12 cellular contexts compared by ENCODE assay signal in the genomic region with DNA sequence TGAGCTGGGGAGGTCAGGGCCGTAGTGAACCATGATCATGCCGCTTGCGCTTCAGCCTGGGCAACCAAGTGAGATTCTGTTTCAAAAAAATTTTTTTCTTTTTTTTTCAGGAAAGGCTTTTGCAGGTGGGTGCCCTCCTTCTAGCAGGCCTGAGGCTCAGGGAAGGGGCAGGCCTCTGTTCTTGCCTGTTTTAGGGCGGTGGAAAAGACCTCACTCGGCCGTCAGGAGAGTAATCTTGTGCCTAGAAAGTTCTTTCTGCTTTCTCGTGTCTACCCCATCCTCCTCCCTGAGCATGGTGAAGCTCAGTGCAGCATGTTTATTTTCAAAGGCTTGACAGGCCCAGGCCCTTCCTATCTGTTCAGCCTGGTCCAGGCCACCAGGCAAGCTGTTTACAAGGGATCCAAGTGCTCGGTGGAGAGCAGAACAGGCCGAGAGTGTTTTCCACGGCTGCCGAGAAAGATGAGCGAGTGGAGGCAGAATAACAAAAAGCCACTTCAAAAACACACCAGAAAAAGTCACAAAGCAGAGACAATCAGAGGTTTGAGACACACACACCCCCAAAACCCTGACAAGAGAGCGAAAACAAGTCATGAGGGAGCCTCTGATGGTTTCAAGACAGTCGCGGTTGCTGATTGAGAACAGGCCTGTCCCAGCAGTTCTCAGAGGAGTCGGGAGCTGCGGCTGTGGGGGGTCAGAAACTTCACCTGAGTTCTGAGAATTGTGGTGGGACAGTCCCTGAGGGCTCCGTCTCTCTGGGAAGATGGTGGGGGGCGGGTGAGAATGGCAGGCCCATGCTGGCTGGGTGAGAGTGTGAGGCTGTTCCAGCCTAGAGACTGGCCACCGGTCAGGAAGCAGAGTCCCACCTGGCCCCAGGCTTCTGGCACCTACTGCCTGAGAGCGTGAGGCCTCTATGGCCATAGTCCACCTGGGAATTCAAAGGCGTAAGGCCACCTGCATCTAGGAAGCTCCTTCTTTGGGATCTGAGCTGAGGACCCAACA. TPM values are rescaled to one million over a fixed set of nuclear protein-coding genes. Genes with fewer than 3 reads are reported as not detected.
DNase-seq lines count a peak whose midpoint lies in the region; ATAC-seq and TF ChIP-seq lines count a peak whose summit lies in the region.
"Had no signal": no experiment of that assay in that cellular context is flagged by ENCODE, and none has a peak within 500 bp of the region (broad histone marks: within the 10 kb centered on the region; RNA-seq: fewer than 3 reads in every experiment).

No MANE protein-coding gene starts in this region.

- H3K27me3 Mint-ChIP-seq in activated CD8-positive, alpha-beta T cell treated with anti-CD3 and anti-CD28 coated beads, Interleukin-2, amount 10 ng/mL, durations not matched to agents 7 days and 5 days (ENCODE audit: low read depth) = no peaks in the 10 kb centered on the region
- H3K27me3 Mint-ChIP-seq in endodermal cell (ENCODE audit: insufficient read depth) = no peaks in the 10 kb centered on the region

- no peaks in the 10 kb centered on the region for H3K9me2 ChIP-seq in OCI-LY7 (ENCODE audit: insufficient read depth, low read length)

- POLR2A ChIA-PET in activated CD8-positive, alpha-beta T cell treated with anti-CD3 and anti-CD28 coated beads, Interleukin-2, amount 10 ng/mL, durations not matched to agents 7 days and 5 days (lab: Charles Lee) = interaction anchor here (0.9 to 19.7 kb wide), 13 partner anchors 12 to 185 kb away, joined by 3 to 454 read pairs (median 5); partner anchors contain the start of genes CCR7, SMARCE1 and TOP2A
- POLR2A ChIA-PET in OCI-LY7 (lab: Charles Lee) = interaction anchor here (0.7 to 1.0 kb wide), 2 partner anchors 10 to 15 kb away, joined by 3 read pairs; no protein-coding TSS in a partner anchor

- H3K4me1 ChIP-seq in endodermal cell (ENCODE audit: control insufficient read depth, insufficient read depth, low read length) (no peaks in the 10 kb centered on the region), OCI-LY7 (ENCODE audit: insufficient read depth, low read length, poor library complexity, severe bottlenecking) (peaks cover 20% of the 10 kb centered on the region), right cardiac atrium (ENCODE audit: control insufficient read depth, insufficient read depth, low read length) (no peaks in the 10 kb centered on the region)
- H3K4me1 ChIP-seq: body of pancreas had no signal

- H3K36me3 Mint-ChIP-seq in activated CD8-positive, alpha-beta T cell treated with anti-CD3 and anti-CD28 coated beads, Interleukin-2, amount 10 ng/mL, durations not matched to agents 7 days and 5 days (ENCODE audit: low read depth) = peaks cover 17% of the 10 kb centered on the region
- no peaks in the 10 kb centered on the region for H3K36me3 Mint-ChIP-seq in endodermal cell (ENCODE audit: low read depth)

- no peak overlapping the region for H3K9ac ChIP-seq in endodermal cell (ENCODE audit: extremely low read depth, low read length, poor library complexity, severe bottlenecking)

- H3K36me3 ChIP-seq in endodermal cell (ENCODE audit: control insufficient read depth, insufficient read depth, low read length) (no peaks in the 10 kb centered on the region), OCI-LY7 (ENCODE audit: insufficient read depth, low read length) (no peaks in the 10 kb centered on the region)

- CTCF ChIA-PET in activated CD8-positive, alpha-beta T cell treated with anti-CD3 and anti-CD28 coated beads, Interleukin-2, amount 10 ng/mL, durations not matched to agents 7 days and 5 days (lab: Charles Lee) = interaction anchor here (0.8 to 4.2 kb wide), 9 partner anchors 11 to 185 kb away, joined by 3 to 92 read pairs (median 4); partner anchors contain the start of genes CCR7 and TOP2A
- CTCF ChIA-PET in OCI-LY7 (lab: Charles Lee; ENCODE audit: unreplicated experiment) = no interaction called here

- TF ChIP-seq CTCF in endodermal cell (conservative IDR thresholded peaks at IDR 0.05) (no peak), OCI-LY7 (conservative IDR thresholded peaks at IDR 0.05; ENCODE audit: low read length) (no peak)

- H2AFZ ChIP-seq in OCI-LY7 (ENCODE audit: low read length) = no peak overlapping the region

- H3K4me3 Mint-ChIP-seq in activated CD8-positive, alpha-beta T cell treated with anti-CD3 and anti-CD28 coated beads, Interleukin-2, amount 10 ng/mL, durations not matched to agents 7 days and 5 days = peak overlapping the region; percentile 59
- no peak overlapping the region for H3K4me3 Mint-ChIP-seq in endodermal cell

- H3K4me2 ChIP-seq in OCI-LY7 (ENCODE audit: low read length) = no peak overlapping the region

- intact Hi-C loops in OCI-LY7 (cut with micrococcal nuclease; ENCODE audit: unreplicated experiment) = no loop called here
- intact Hi-C loops in right cardiac atrium (cut with DNase I) = no loop called here

- peak overlapping the region; percentile 96 for H3K27ac Mint-ChIP-seq in activated CD8-positive, alpha-beta T cell treated with anti-CD3 and anti-CD28 coated beads, Interleukin-2, amount 10 ng/mL, durations not matched to agents 7 days and 5 days
- no peak overlapping the region for H3K27ac Mint-ChIP-seq in endodermal cell

- H3K27ac ChIP-seq in endodermal cell (ENCODE audit: low read depth, low read length) = no peak overlapping the region
- H3K27ac ChIP-seq in OCI-LY7 (ENCODE audit: low read depth, low read length, poor library complexity, severe bottlenecking) = no peak overlapping the region
- H3K27ac ChIP-seq in right cardiac atrium (ENCODE audit: low read length) = no peak overlapping the region
- H3K27ac ChIP-seq: body of pancreas had no signal

- no TSS peak for BruUV-seq in OCI-LY7 (replicated peaks; lab: Mats Ljungman, UMichigan)

- no peaks in the 10 kb centered on the region for H3K9me3 Mint-ChIP-seq in activated CD8-positive, alpha-beta T cell treated with anti-CD3 and anti-CD28 coated beads, Interleukin-2, amount 10 ng/mL, durations not matched to agents 7 days and 5 days (ENCODE audit: insufficient read depth)
- H3K9me3 Mint-ChIP-seq in endodermal cell = no peaks in the 10 kb centered on the region

- H4K20me1 ChIP-seq in OCI-LY7 (ENCODE audit: insufficient read depth, low read length) = no peaks in the 10 kb centered on the region

- DNase-seq in GM19240 (ENCODE audit: insufficient read length, low spot score) (peak; percentile 45), endodermal cell (peak; percentile 37), OCI-LY7 (ENCODE audit: low spot score) (no peak), AG20443 (ENCODE audit: low spot score) (no peak), NOMO-1 treated with dmso at 0.1 percent for 144 hours (lab: John Stamatoyannopoulos, UW; ENCODE audit: unreplicated experiment) (no peak), right cardiac atrium (no peak)
- peak; percentile 78 for DNase-seq in activated CD8-positive, alpha-beta T cell treated with anti-CD3 and anti-CD28 coated beads, Interleukin-2, amount 10 ng/mL, durations not matched to agents 7 days and 5 days
- DNase-seq in stimulated activated CD8-positive, alpha-beta memory T cell treated with anti-CD3 and anti-CD28 coated beads, Interleukin-15, amount 100 ng/mL, for 48 hours (ENCODE audit: low read depth in 2 of 2) = peak; percentile 81
- DNase-seq: body of pancreas, DMS79 treated with DMSO at 0.1 percent for 48 hours had no signal

- H3K27me3 ChIP-seq in endodermal cell (ENCODE audit: control insufficient read depth, insufficient read depth, low read length, poor library complexity, severe bottlenecking) = no peaks in the 10 kb centered on the region
- H3K27me3 ChIP-seq in right cardiac atrium (ENCODE audit: control insufficient read depth, insufficient read depth) = no peaks in the 10 kb centered on the region
- H3K27me3 ChIP-seq: body of pancreas had no signal

- H3K4me1 Mint-ChIP-seq in activated CD8-positive, alpha-beta T cell treated with anti-CD3 and anti-CD28 coated beads, Interleukin-2, amount 10 ng/mL, durations not matched to agents 7 days and 5 days (ENCODE audit: low read depth) = peaks cover 99% of the 10 kb centered on the region
- peaks cover 12% of the 10 kb centered on the region for H3K4me1 Mint-ChIP-seq in endodermal cell

- H3K9me3 ChIP-seq in endodermal cell (ENCODE audit: control insufficient read depth, low read length) (no peaks in the 10 kb centered on the region), OCI-LY7 (ENCODE audit: low read length) (no peaks in the 10 kb centered on the region), right cardiac atrium (ENCODE audit: control insufficient read depth, low read length) (no peaks in the 10 kb centered on the region)
- H3K9me3 ChIP-seq: body of pancreas had no signal

- no peaks in the 10 kb centered on the region for H3K79me2 ChIP-seq in OCI-LY7 (ENCODE audit: insufficient read depth, low read depth, low read length)

- peak; percentile 57 for ATAC-seq in activated CD8-positive, alpha-beta T cell treated with anti-CD3 and anti-CD28 coated beads, Interleukin-2, amount 10 ng/mL, durations not matched to agents 7 days and 5 days
- no peak for ATAC-seq in right cardiac atrium
- ATAC-seq: body of pancreas had no signal

- WGBS in endodermal cell (ENCODE audit: insufficient coverage in 1 of 2, insufficient read length in 1 of 2), 2 experiments = 95 to 98% methylated on average over 17 to 22 of the region's 22 CpGs
- 85% methylated on average over 22 of the region's 22 CpGs for WGBS in right cardiac atrium

- H3K4me3 ChIP-seq in endodermal cell (ENCODE audit: low read length) = no peak overlapping the region
- no peak overlapping the region for H3K4me3 ChIP-seq in OCI-LY7 (ENCODE audit: low read depth, low read length, poor library complexity, severe bottlenecking)
- H3K4me3 ChIP-seq in right cardiac atrium (ENCODE audit: low read length) = no peak overlapping the region
- H3K4me3 ChIP-seq: body of pancreas had no signal

RNA-seq across cellular contexts. Expression of gene CCR7, which starts 37.5 kb away (rescaled TPM):
- 100 to 1,000 TPM; 171 to 173 TPM for total RNA-seq in activated CD8-positive, alpha-beta T cell treated with anti-CD3 and anti-CD28 coated beads, Interleukin-2, amount 10 ng/mL, durations not matched to agents 7 days and 5 days
- total RNA-seq in endodermal cell = under 1 TPM in 1 of 2 donors, not detected in 1; 0.53 TPM
- 0.21 TPM for polyA plus RNA-seq in endodermal cell (2013, experiment 1 of 2)
- polyA plus RNA-seq in endodermal cell (2013, experiment 2 of 2) = not detected
- total RNA-seq in OCI-LY7 (2014; rRNA removed; shearing (Covaris generic)) = 1.8 and 2.3 TPM in 2 replicates
- 0.48 TPM in 1 of 2 replicates, not detected in the other for total RNA-seq in OCI-LY7 (2022)
- total RNA-seq in right cardiac atrium = under 1 TPM in 2 of 4 donors, not detected in 2; 0.19 to 0.20 TPM
- polyA plus RNA-seq in right cardiac atrium = 0.11 TPM
- total RNA-seq: frontal cortex had no signal
- polyA plus RNA-seq: neural cell had no signal

RNA-seq across cellular contexts. Expression of gene SMARCE1, which starts 44.9 kb away (rescaled TPM):
- 100 to 1,000 TPM; 104 to 110 TPM for total RNA-seq in activated CD8-positive, alpha-beta T cell treated with anti-CD3 and anti-CD28 coated beads, Interleukin-2, amount 10 ng/mL, durations not matched to agents 7 days and 5 days
- total RNA-seq in endodermal cell (100 to 1,000 TPM; 156 to 191 TPM), OCI-LY7 (2022) (109 and 123 TPM in 2 replicates), right cardiac atrium (10 to 100 TPM; 69.2 to 72.0 (median 71.4) TPM)
- 234 TPM for polyA plus RNA-seq in endodermal cell (2013, experiment 1 of 2)
- polyA plus RNA-seq in endodermal cell (2013, experiment 2 of 2) = 224 TPM
- total RNA-seq in OCI-LY7 (2014; rRNA removed; shearing (Covaris generic)) = 75.9 and 98.7 TPM in 2 replicates
- polyA plus RNA-seq in right cardiac atrium = 51.8 TPM

Comparison
In these comparisons a context has a peak if more than half of its experiments do, and no peak if none do; other contexts are left out.
1. DNase-seq: peak in GM19240 (single experiment), activated CD8-positive, alpha-beta T cell treated with anti-CD3 and anti-CD28 coated beads, Interleukin-2, amount 10 ng/mL, durations not matched to agents 7 days and 5 days (single experiment), endodermal cell (single experiment) and stimulated activated CD8-positive, alpha-beta memory T cell treated with anti-CD3 and anti-CD28 coated beads, Interleukin-15, amount 100 ng/mL, for 48 hours (2 of 2); none in OCI-LY7 (single experiment), AG20443 (single experiment), NOMO-1 treated with dmso at 0.1 percent for 144 hours (single experiment) and right cardiac atrium (0 of 3).
2. RNA of gene CCR7, which starts 37.5 kb away (total RNA-seq): 171 to 173 TPM in activated CD8-positive, alpha-beta T cell treated with anti-CD3 and anti-CD28 coated beads, Interleukin-2, amount 10 ng/mL, durations not matched to agents 7 days and 5 days; 0.48 to 2.3 TPM in OCI-LY7, 0.53 TPM in endodermal cell and 0.19 to 0.20 TPM in right cardiac atrium; every median in the first group is over 10 times any median in the second.